8 cellular contexts compared by ENCODE assay signal in the genomic region with DNA sequence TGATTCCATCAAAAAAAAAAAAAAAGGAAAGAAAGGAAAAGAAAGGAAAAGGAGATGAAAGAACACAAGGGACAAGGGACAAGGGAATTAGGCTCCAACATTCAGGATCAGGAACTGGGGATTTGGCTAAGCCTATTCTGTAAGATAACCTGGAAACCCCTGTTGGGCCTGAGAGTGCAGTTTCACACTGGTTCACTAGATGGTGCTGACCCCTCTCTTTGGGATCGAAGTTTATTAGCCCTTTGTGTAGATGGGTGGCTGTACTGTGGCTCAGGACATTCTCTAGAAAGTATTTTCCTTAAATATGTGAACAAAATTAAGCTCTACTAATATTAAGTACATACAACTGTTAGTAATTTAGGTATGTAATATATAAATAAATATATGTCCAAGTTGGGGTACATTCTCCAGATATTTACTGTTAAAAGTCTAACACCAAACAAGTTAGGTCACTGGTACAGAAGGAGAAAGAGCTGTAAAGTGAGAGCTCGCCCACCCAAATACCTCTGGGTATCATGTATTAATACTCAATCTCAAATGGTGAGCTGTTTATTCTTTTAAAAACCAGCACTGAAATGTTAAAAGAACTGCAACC. TPM values are rescaled to one million over a fixed set of nuclear protein-coding genes. Genes with fewer than 3 reads are reported as not detected.
A peak's percentile ranks its signal among the peaks of the same experiment; 100 is the strongest.
DNase-seq lines count a peak whose midpoint lies in the region; ATAC-seq and TF ChIP-seq lines count a peak whose summit lies in the region.

No MANE protein-coding gene starts in this region.

- no peaks in the 10 kb centered on the region for H3K36me3 Mint-ChIP-seq in CD4-positive, alpha-beta memory T cell
- H3K36me3 Mint-ChIP-seq in activated CD4-positive, alpha-beta T cell treated with anti-CD3 and anti-CD28 coated beads, Interleukin-2, amount 10 ng/mL, durations not matched to agents 7 days and 5 days (ENCODE audit: low read depth) = no peaks in the 10 kb centered on the region

- CTCF ChIA-PET in CD4-positive, alpha-beta memory T cell (lab: Charles Lee; ENCODE audit: partially characterized antibody) = interaction anchor here (0.7 to 2.0 kb wide), 6 partner anchors 33 to 220 kb away, joined by 3 to 19 read pairs (median 4); no protein-coding TSS in a partner anchor
- CTCF ChIA-PET in activated CD4-positive, alpha-beta T cell treated with anti-CD3 and anti-CD28 coated beads, Interleukin-2, amount 10 ng/mL, durations not matched to agents 7 days and 5 days (lab: Charles Lee) = interaction anchor here (0.9 to 1.4 kb wide), 2 partner anchors 9 to 93 kb away, joined by 3 read pairs; no protein-coding TSS in a partner anchor

- H3K9me3 ChIP-seq in CD4-positive, alpha-beta memory T cell (ENCODE audit: control insufficient read depth in 1 of 2, low read length in 2 of 2) = no peaks in the 10 kb centered on the region

- peak in 4 of 5 donors; percentile 2 to 21 (median 12) for DNase-seq in CD4-positive, alpha-beta memory T cell
- peak; percentile 10 for DNase-seq in NCI-H2107 treated with DMSO at 0.1 percent for 48 hours (lab: John Stamatoyannopoulos, UW; ENCODE audit: unreplicated experiment)
- DNase-seq in activated CD4-positive, alpha-beta T cell treated with anti-CD3 and anti-CD28 coated beads, Interleukin-2, amount 10 ng/mL, durations not matched to agents 7 days and 5 days = peak; percentile 27
- peak; percentile 63 to 86 for DNase-seq in foreskin fibroblast
- DNase-seq in omental fat pad (ENCODE audit: low spot score) = no peak
- no peak for DNase-seq in activated gamma-delta T cell (lab: John Stamatoyannopoulos, UW)

- no peak overlapping the region for H3K4me3 ChIP-seq in CD4-positive, alpha-beta memory T cell (ENCODE audit: low read length in 2 of 2)
- H3K4me3 ChIP-seq in foreskin fibroblast (ENCODE audit: low read depth in 1 of 2, low read length in 2 of 2) = no peak overlapping the region

- H3K27me3 ChIP-seq in CD4-positive, alpha-beta memory T cell (ENCODE audit: insufficient read depth, low read length) = no peaks in the 10 kb centered on the region

- ATAC-seq in GM18861 (IDR thresholded peaks at IDR 0.05; ENCODE audit: unreplicated experiment) = peak; percentile 94
- ATAC-seq in HG02973 (IDR thresholded peaks at IDR 0.05; ENCODE audit: unreplicated experiment) = peak; percentile 90
- ATAC-seq in omental fat pad (ENCODE audit: low FRiP score) = peak; percentile 71

- no peak overlapping the region for H3K27ac Mint-ChIP-seq in CD4-positive, alpha-beta memory T cell
- H3K27ac Mint-ChIP-seq in activated CD4-positive, alpha-beta T cell treated with anti-CD3 and anti-CD28 coated beads, Interleukin-2, amount 10 ng/mL, durations not matched to agents 7 days and 5 days = no peak overlapping the region

- H3K36me3 ChIP-seq in CD4-positive, alpha-beta memory T cell (ENCODE audit: insufficient read depth, low read length) = no peaks in the 10 kb centered on the region

- H3K4me1 Mint-ChIP-seq in CD4-positive, alpha-beta memory T cell = no peaks in the 10 kb centered on the region
- H3K4me1 Mint-ChIP-seq in activated CD4-positive, alpha-beta T cell treated with anti-CD3 and anti-CD28 coated beads, Interleukin-2, amount 10 ng/mL, durations not matched to agents 7 days and 5 days = no peaks in the 10 kb centered on the region

- TF ChIP-seq CTCF in foreskin fibroblast (IDR thresholded peaks at IDR 0.05; ENCODE audit: low read depth, low read length) = peak; percentile 92
- no peak for TF ChIP-seq CTCF in omental fat pad (IDR thresholded peaks at IDR 0.05)

- no peaks in the 10 kb centered on the region for H3K4me1 ChIP-seq in CD4-positive, alpha-beta memory T cell (ENCODE audit: insufficient read depth, low read length)

- POLR2A ChIA-PET in CD4-positive, alpha-beta memory T cell (lab: Charles Lee; ENCODE audit: partially characterized antibody) = no interaction called here
- POLR2A ChIA-PET in activated CD4-positive, alpha-beta T cell treated with anti-CD3 and anti-CD28 coated beads, Interleukin-2, amount 10 ng/mL, durations not matched to agents 7 days and 5 days (lab: Charles Lee) = interaction anchor here (0.7 kb wide), 1 partner anchor 66 kb away, joined by 3 read pairs; no protein-coding TSS in a partner anchor

- no peak overlapping the region for H3K4me3 Mint-ChIP-seq in CD4-positive, alpha-beta memory T cell
- no peak overlapping the region for H3K4me3 Mint-ChIP-seq in activated CD4-positive, alpha-beta T cell treated with anti-CD3 and anti-CD28 coated beads, Interleukin-2, amount 10 ng/mL, durations not matched to agents 7 days and 5 days

- intact Hi-C loops in CD4-positive, alpha-beta memory T cell (cut with micrococcal nuclease) = no loop called here

- H3K27ac ChIP-seq in CD4-positive, alpha-beta memory T cell (ENCODE audit: low read depth, low read length) = no peak overlapping the region

- no peaks in the 10 kb centered on the region for H3K9me3 Mint-ChIP-seq in CD4-positive, alpha-beta memory T cell
- no peaks in the 10 kb centered on the region for H3K9me3 Mint-ChIP-seq in activated CD4-positive, alpha-beta T cell treated with anti-CD3 and anti-CD28 coated beads, Interleukin-2, amount 10 ng/mL, durations not matched to agents 7 days and 5 days

- H3K27me3 Mint-ChIP-seq in CD4-positive, alpha-beta memory T cell = no peaks in the 10 kb centered on the region
- no peaks in the 10 kb centered on the region for H3K27me3 Mint-ChIP-seq in activated CD4-positive, alpha-beta T cell treated with anti-CD3 and anti-CD28 coated beads, Interleukin-2, amount 10 ng/mL, durations not matched to agents 7 days and 5 days

RNA-seq across cellular contexts. Expression of gene OR2A4, which starts 6.3 kb away (rescaled TPM):
- not detected for total RNA-seq in CD4-positive, alpha-beta memory T cell
- not detected for polyA plus RNA-seq in CD4-positive, alpha-beta memory T cell
- not detected for total RNA-seq in activated CD4-positive, alpha-beta T cell treated with anti-CD3 and anti-CD28 coated beads, Interleukin-2, amount 10 ng/mL, durations not matched to agents 7 days and 5 days
- total RNA-seq in omental fat pad = under 1 TPM in 2 of 4 donors, not detected in 2; 0.95 to 0.96 TPM

RNA-seq across cellular contexts. Expression of gene CTAGE9, which starts 15.9 kb away (rescaled TPM):
- not detected for total RNA-seq in CD4-positive, alpha-beta memory T cell
- polyA plus RNA-seq in CD4-positive, alpha-beta memory T cell = not detected
- not detected for total RNA-seq in activated CD4-positive, alpha-beta T cell treated with anti-CD3 and anti-CD28 coated beads, Interleukin-2, amount 10 ng/mL, durations not matched to agents 7 days and 5 days
- total RNA-seq in omental fat pad = under 1 TPM in 1 of 4 donors, not detected in 3; 0.19 TPM

RNA-seq across cellular contexts. Expression of gene ENPP3, which starts 57.8 kb away (rescaled TPM):
- total RNA-seq in CD4-positive, alpha-beta memory T cell = under 1 TPM; 0.33 to 0.79 TPM
- under 1 TPM; 0.15 to 0.23 TPM for polyA plus RNA-seq in CD4-positive, alpha-beta memory T cell
- under 1 TPM; 0.19 to 0.35 TPM for total RNA-seq in activated CD4-positive, alpha-beta T cell treated with anti-CD3 and anti-CD28 coated beads, Interleukin-2, amount 10 ng/mL, durations not matched to agents 7 days and 5 days
- under 1 TPM; 0.36 to 0.94 (median 0.61) TPM for total RNA-seq in omental fat pad

Comparison
In these comparisons a context has a peak if more than half of its experiments do, and no peak if none do; other contexts are left out.
1. DNase-seq: peak in CD4-positive, alpha-beta memory T cell (4 of 5), NCI-H2107 treated with DMSO at 0.1 percent for 48 hours (single experiment), activated CD4-positive, alpha-beta T cell treated with anti-CD3 and anti-CD28 coated beads, Interleukin-2, amount 10 ng/mL, durations not matched to agents 7 days and 5 days (single experiment) and foreskin fibroblast (2 of 2); none in omental fat pad (single experiment) and activated gamma-delta T cell (single experiment).
2. Peak in every context shown above with its lines, with median percentiles within 50 percentile points of each other: ATAC-seq.